ENCODE assay signal across 8 cellular contexts in the genomic region with DNA sequence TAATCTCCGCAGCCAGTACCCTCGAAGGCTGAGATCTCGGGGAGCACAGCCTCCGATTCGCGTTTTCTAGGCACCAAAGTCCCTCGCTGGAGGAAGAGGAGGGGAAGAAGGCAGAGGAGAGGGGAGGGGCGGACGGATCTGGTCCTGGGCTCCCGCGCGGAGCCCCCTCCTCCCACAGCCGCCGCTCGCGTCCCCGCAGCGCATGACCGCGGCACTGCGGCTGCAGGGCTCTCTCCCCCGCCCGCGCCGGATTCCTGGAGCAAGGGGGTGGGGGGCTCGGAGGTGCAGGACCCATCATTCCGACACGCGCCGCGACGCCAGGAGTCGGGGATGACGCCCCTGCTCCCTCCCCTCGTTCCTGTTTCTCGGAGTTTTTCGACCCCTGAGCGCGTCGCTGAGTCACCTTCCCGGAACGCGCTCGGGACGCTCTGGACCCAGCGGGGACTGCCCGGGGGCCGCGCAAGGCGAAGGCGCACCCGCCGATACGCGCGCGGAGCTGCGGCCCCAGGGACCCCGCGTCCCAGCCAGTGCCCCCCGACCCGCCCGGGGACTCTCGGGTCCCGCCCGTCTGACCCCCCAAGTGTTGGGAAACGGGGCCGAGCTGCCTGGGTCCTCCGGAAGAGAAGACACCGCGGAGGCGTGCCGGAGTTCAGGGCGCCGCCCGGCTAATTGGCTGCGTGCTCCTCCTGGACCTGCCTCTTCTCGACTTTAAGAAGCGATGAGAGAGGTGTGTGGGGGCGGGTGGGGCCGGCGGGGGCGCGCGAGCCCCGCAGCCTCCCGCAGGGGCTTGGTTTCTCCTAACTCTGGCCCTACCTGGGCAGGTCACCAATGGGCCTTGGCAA. TPM values are rescaled to one million over a fixed set of nuclear protein-coding genes. Genes with fewer than 3 reads are reported as not detected.
A peak's percentile ranks its signal among the peaks of the same experiment; 100 is the strongest.
DNase-seq lines count a peak whose midpoint lies in the region; ATAC-seq, FAIRE-seq and TF ChIP-seq lines count a peak whose summit lies in the region.

No MANE protein-coding gene starts in this region.

- H3K36me3 ChIP-seq in BLaER1 (no peaks in the 10 kb centered on the region), SK-N-SH (replicated peaks in 1 of 2; ENCODE audit: control insufficient read depth in 1 of 2, insufficient read depth in 2 of 2, low read length in 1 of 2) (no peaks in the 10 kb centered on the region), astrocyte (ENCODE audit: insufficient read depth, low read length) (peaks cover 12% of the 10 kb centered on the region)

- no peak overlapping the region for H2BK5ac ChIP-seq in H9 (ENCODE audit: insufficient read length, low read length)

- H3K9me3 ChIP-seq in BLaER1 (no peaks in the 10 kb centered on the region), H9 (ENCODE audit: control insufficient read depth, low read depth, low read length) (no peaks in the 10 kb centered on the region), SK-N-SH (no peaks in the 10 kb centered on the region), astrocyte (ENCODE audit: insufficient read depth, low read depth, low read length) (no peaks in the 10 kb centered on the region), iPS-18c (ENCODE audit: control insufficient read depth, insufficient read depth, low read length) (no peaks in the 10 kb centered on the region)

- no peak overlapping the region for H2BK20ac ChIP-seq in H9 (ENCODE audit: low read depth, low read length, poor library complexity, severe bottlenecking)

- H2AK5ac ChIP-seq in H9 (ENCODE audit: insufficient read length, low read length): no peak overlapping the region

- H4K8ac ChIP-seq in H9 (replicated peaks; ENCODE audit: insufficient read length, low read depth, low read length): no peak overlapping the region

- peaks cover 63% of the 10 kb centered on the region for H3K4me1 ChIP-seq in BLaER1
- 0 out of 2 replicates have a peak, but pooled peaks cover 2% of the 10 kb centered on the region for H3K4me1 ChIP-seq in H9 (ENCODE audit: insufficient read depth, low read length)
- H3K4me1 ChIP-seq in SK-N-SH (ENCODE audit: control insufficient read depth in 1 of 2, insufficient read depth in 2 of 2, low read depth in 1 of 2, low read length in 1 of 2): peaks cover 0 to 42% of the 10 kb centered on the region in 2 experiments; a peak in 1 of 4 replicates
- peaks cover 44% of the 10 kb centered on the region for H3K4me1 ChIP-seq in astrocyte (ENCODE audit: insufficient read depth, low read length)

- H3K14ac ChIP-seq in H9 (ENCODE audit: insufficient read depth, low read length): no peak overlapping the region

- H3K4ac ChIP-seq in H9 (ENCODE audit: low read depth, low read length): no peak overlapping the region

- CTCF ChIA-PET in SK-N-SH (lab: Yijun Ruan, JAX): interaction anchor here (0.7 to 13.8 kb wide), 13 partner anchors 9 to 331 kb away, joined by 3 to 312 read pairs (median 40); a partner anchor contains a TSS

- no peak for TF ChIP-seq CTCF in H9 (conservative IDR thresholded peaks at IDR 0.05)
- TF ChIP-seq CTCF in SK-N-SH (IDR thresholded peaks at IDR 0.05): no peak
- TF ChIP-seq CTCF in astrocyte (IDR thresholded peaks at IDR 0.05; ENCODE audit: insufficient read depth, low read depth, low read length): no peak

- H3K36me3 Mint-ChIP-seq in H9 (ENCODE audit: insufficient read depth in 1 of 3, low read depth in 3 of 3) (peaks cover 0 to 4% (median 2%) of the 10 kb centered on the region in 3 experiments; a peak in 2 of 7 replicates), astrocyte (ENCODE audit: low read depth, unreplicated experiment) (peaks cover 3% of the 10 kb centered on the region)

- no peaks in the 10 kb centered on the region for H3K9me3 Mint-ChIP-seq in H9
- no peaks in the 10 kb centered on the region for H3K9me3 Mint-ChIP-seq in astrocyte (ENCODE audit: unreplicated experiment)

- TF ChIP-seq RAD21 in SK-N-SH (IDR thresholded peaks at IDR 0.05; ENCODE audit: low read length): no peak

- no CpG with 5 or more reads among the region's 87 CpGs for WGBS in H9 (ENCODE audit: extremely low coverage, insufficient read length, low lambda C conversion rate)
- WGBS in SK-N-SH (ENCODE audit: low lambda C conversion rate): 4% methylated on average over 69 of the region's 87 CpGs

- DNase-seq in H9 (peak; percentile 86), SK-N-SH (peak; percentile 82), astrocyte (ENCODE audit: low read depth) (peak; percentile 80)
- peak; percentile 28 to 47 for DNase-seq in stimulated activated CD4-positive, alpha-beta T cell treated with anti-CD3 and anti-CD28 coated beads, Interleukin-15, amount 100 ng/mL, for 1 hour (ENCODE audit: low read depth in 1 of 2, low spot score in 1 of 2)

- H3K9me2 ChIP-seq in SK-N-SH: no peaks in the 10 kb centered on the region

- H4K91ac ChIP-seq in H9 (ENCODE audit: insufficient read length, low read depth, low read length): no peak overlapping the region

- H3K4me1 Mint-ChIP-seq in H9: peaks cover 13 to 27% of the 10 kb centered on the region in 2 experiments
- H3K4me1 Mint-ChIP-seq in astrocyte (ENCODE audit: low read depth, unreplicated experiment): peaks cover 12% of the 10 kb centered on the region

- peaks cover 68% of the 10 kb centered on the region for H3K27me3 Mint-ChIP-seq in H9 (ENCODE audit: low read depth)
- no peaks in the 10 kb centered on the region for H3K27me3 Mint-ChIP-seq in astrocyte (ENCODE audit: low read depth, unreplicated experiment)

- H3K79me1 ChIP-seq in H9 (ENCODE audit: insufficient read depth, low read depth, low read length, poor library complexity, severe bottlenecking): no peaks in the 10 kb centered on the region

- no peak overlapping the region for H3T11ph ChIP-seq in H9 (ENCODE audit: low read length)

- H3K4me3 Mint-ChIP-seq in H9 (peak overlapping the region; percentile 81 to 96), astrocyte (ENCODE audit: unreplicated experiment) (peak overlapping the region; percentile 96)

- no peak overlapping the region for H2BK15ac ChIP-seq in H9 (ENCODE audit: low read depth, low read length)

- H4K5ac ChIP-seq in H9 (ENCODE audit: insufficient read length, low read depth, low read length): no peak overlapping the region

- peak overlapping the region; percentile 74; the same call in 1 of the 2 replicates for H3K9ac ChIP-seq in BLaER1
- no peak overlapping the region for H3K9ac ChIP-seq in H9 (ENCODE audit: extremely low read depth, insufficient read length, low read length)
- H3K9ac ChIP-seq in SK-N-SH: peak overlapping the region; percentile 82; the same call in 1 of the 2 replicates
- peak overlapping the region; percentile 99 for H3K9ac ChIP-seq in astrocyte (ENCODE audit: low read length)

- H4K20me1 ChIP-seq in BLaER1 (peaks cover 39% of the 10 kb centered on the region), H9 (ENCODE audit: control insufficient read depth, insufficient read depth, insufficient read length) (no peaks in the 10 kb centered on the region), SK-N-SH (ENCODE audit: insufficient read depth) (peaks cover 14% of the 10 kb centered on the region; the same call in 1 of the 2 replicates), astrocyte (ENCODE audit: insufficient read depth, low read length) (peaks cover 26% of the 10 kb centered on the region)

- POLR2A ChIA-PET in SK-N-SH (lab: Yijun Ruan, JAX): interaction anchor here (5.0 kb wide), 1 partner anchor 30 kb away, joined by 39 read pairs; a partner anchor contains a TSS

- H3K27ac Mint-ChIP-seq in H9: peak overlapping the region in 1 of 3 experiments; percentile 53; a peak in 1 of 7 replicates
- H3K27ac Mint-ChIP-seq in astrocyte (ENCODE audit: unreplicated experiment): peak overlapping the region; percentile 94

- no peak for TF ChIP-seq EP300 in SK-N-SH (IDR thresholded peaks at IDR 0.05; ENCODE audit: borderline replicate concordance in 1 of 2, low read depth in 1 of 2, low read length in 1 of 2)

- H2AFZ ChIP-seq in H9 (ENCODE audit: low read length) (no peak overlapping the region), SK-N-SH (ENCODE audit: low read depth) (peak overlapping the region; percentile 87), astrocyte (ENCODE audit: low read depth, low read length) (no peak overlapping the region)

- H2BK12ac ChIP-seq in H9 (ENCODE audit: insufficient read length, low read depth, low read length): no peak overlapping the region

- H3K4me3 ChIP-seq in BLaER1 (peak overlapping the region; percentile 73), SK-N-SH (ENCODE audit: low read depth in 2 of 2, low read length in 1 of 2) (peak overlapping the region; percentile 53 to 78), astrocyte (ENCODE audit: insufficient read depth, low read depth, low read length) (peak overlapping the region; percentile 86), iPS-18c (ENCODE audit: insufficient read depth, low read depth, low read length) (peak overlapping the region; percentile 56)

- no peak overlapping the region for H2BK120ac ChIP-seq in H9 (ENCODE audit: low read depth, low read length, poor library complexity, severe bottlenecking)

- no peak for FAIRE-seq in astrocyte (lab: Jason Lieb, UNC)

- no peak overlapping the region for H3K27ac ChIP-seq in BLaER1
- no peak overlapping the region for H3K27ac ChIP-seq in H9 (ENCODE audit: insufficient read length, low read depth, low read length)
- peak overlapping the region in 1 of 2 experiments; percentile 74; a peak in 2 of 4 replicates for H3K27ac ChIP-seq in SK-N-SH (ENCODE audit: low read depth in 2 of 2, low read length in 1 of 2)
- H3K27ac ChIP-seq in astrocyte (ENCODE audit: low read depth, low read length): peak overlapping the region; percentile 99

- no peak overlapping the region for H3K56ac ChIP-seq in H9 (ENCODE audit: insufficient read length, low read depth, low read length)

- H3K4me2 ChIP-seq in BLaER1: peak overlapping the region; percentile 99
- peak overlapping the region; percentile 79 for H3K4me2 ChIP-seq in H9 (ENCODE audit: insufficient read depth, insufficient read length, low read length)
- peak overlapping the region; percentile 89 for H3K4me2 ChIP-seq in SK-N-SH
- peak overlapping the region; percentile 86 for H3K4me2 ChIP-seq in astrocyte (ENCODE audit: low read length)

- no peak for ATAC-seq in GM18909 (IDR thresholded peaks at IDR 0.05; ENCODE audit: poor library complexity, unreplicated experiment)
- no peak for ATAC-seq in HG03025 (IDR thresholded peaks at IDR 0.05; ENCODE audit: low FRiP score, unreplicated experiment)

- H3K27me3 ChIP-seq in BLaER1 (peaks cover 66% of the 10 kb centered on the region), H9 (ENCODE audit: insufficient read depth, low read length) (peaks cover 16% of the 10 kb centered on the region; the same call in 1 of the 2 replicates), SK-N-SH (ENCODE audit: insufficient read depth) (no peaks in the 10 kb centered on the region), astrocyte (ENCODE audit: insufficient read depth, low read length) (no peaks in the 10 kb centered on the region)

- H3K23me2 ChIP-seq in H9 (ENCODE audit: insufficient read length, low read depth, low read length, poor library complexity, severe bottlenecking): peaks cover 17% of the 10 kb centered on the region

- H3K18ac ChIP-seq in H9 (ENCODE audit: insufficient read length, low read depth, low read length): no peak overlapping the region

- H3F3A ChIP-seq in SK-N-SH (replicated peaks; ENCODE audit: insufficient read depth): peaks cover 7% of the 10 kb centered on the region

- H3K79me2 ChIP-seq in H9 (ENCODE audit: insufficient read depth, low read length) (no peaks in the 10 kb centered on the region), SK-N-SH (ENCODE audit: insufficient read depth) (peaks cover 28% of the 10 kb centered on the region; the same call in 1 of the 2 replicates), astrocyte (ENCODE audit: insufficient read depth, low read length) (peaks cover 62% of the 10 kb centered on the region)

- H3K23ac ChIP-seq in H9 (ENCODE audit: insufficient read length, low read depth, low read length): no peak overlapping the region

RNA-seq across cellular contexts. Expression of a gene that starts 1.4 kb away (rescaled TPM):
- total RNA-seq in H9 (2021): 1.4 and 1.8 TPM in 2 replicates
- 7.7 and 12.3 TPM in 2 replicates for polyA plus RNA-seq in SK-N-SH (2012; rRNA removed)
- polyA plus RNA-seq in SK-N-SH (2012; cell fraction: cytosol; rRNA removed): 3.4 and 5.6 TPM in 2 replicates
- polyA plus RNA-seq in SK-N-SH (2012; cell fraction: nucleus; rRNA removed): 43.8 and 66.0 TPM in 2 replicates
- total RNA-seq in astrocyte: 34.8 TPM in 2 replicates

RNA-seq across cellular contexts. Expression of a gene that starts 29.3 kb away (rescaled TPM):
- total RNA-seq in H9 (2021) (38.4 and 40.2 TPM in 2 replicates), astrocyte (33.3 and 36.2 TPM in 2 replicates)
- polyA plus RNA-seq in SK-N-SH (2012; rRNA removed): 118 and 125 TPM in 2 replicates
- polyA plus RNA-seq in SK-N-SH (2012; cell fraction: cytosol; rRNA removed): 105 and 114 TPM in 2 replicates
- polyA plus RNA-seq in SK-N-SH (2012; cell fraction: nucleus; rRNA removed): 216 and 280 TPM in 2 replicates

Comparison
In these comparisons a context has a peak if more than half of its experiments do, and no peak if none do; other contexts are left out.
1. RNA of a gene that starts 1.4 kb away (total RNA-seq): 34.8 TPM in astrocyte; 1.4 to 1.8 TPM in H9; every median in the first group is over 10 times any median in the second.
2. Peak in every context shown above with its lines, with median percentiles within 50 percentile points of each other: H3K4me2 ChIP-seq, H3K4me3 ChIP-seq and DNase-seq.